10 cellular contexts compared by ENCODE assay signal in the genomic region with DNA sequence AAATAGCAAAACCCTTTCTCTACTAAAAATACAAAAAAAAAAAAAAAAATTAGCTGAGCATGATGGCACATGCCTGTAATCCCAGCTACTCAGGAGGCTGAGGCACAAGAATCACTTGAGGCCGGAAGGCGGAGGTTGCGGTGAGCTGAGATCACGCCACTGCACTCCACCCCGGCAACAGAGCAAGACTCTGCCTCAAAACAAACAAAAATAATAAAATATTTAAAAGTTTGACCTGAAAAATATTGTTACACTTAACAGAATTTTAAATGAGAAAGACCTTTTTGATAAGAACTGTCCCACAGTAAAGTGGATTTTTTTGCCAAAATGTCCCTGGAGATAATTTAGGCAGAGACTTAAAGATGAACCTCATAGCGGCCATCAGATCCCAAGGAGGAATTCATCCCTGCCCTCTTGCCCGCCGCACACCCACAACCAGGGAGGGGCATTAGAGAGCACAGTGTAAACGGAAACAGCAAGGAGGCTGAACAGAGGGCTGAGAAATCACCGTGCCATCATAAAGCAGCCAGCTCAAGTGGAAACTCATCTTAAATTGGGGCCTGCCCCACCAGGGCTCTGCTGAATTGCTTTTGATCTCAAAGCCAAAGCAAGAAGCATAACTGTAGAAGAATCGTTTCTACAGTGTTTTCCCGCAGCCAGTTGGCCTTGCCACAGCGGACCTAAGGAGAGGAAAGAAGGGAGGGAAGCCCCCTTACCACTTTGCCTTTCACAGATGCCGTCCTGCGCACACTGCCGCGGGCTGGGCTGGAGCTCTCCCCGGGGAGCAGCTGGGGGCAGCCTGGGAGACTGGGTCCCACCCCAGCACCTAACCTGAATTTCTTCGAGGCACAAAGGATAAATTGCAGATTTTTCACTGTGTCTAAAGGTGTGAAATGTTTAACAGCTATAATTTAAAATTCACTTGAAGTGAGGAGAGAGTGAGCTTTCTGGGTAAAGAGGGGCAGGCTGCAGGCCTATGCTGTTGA. TPM values are rescaled to one million over a fixed set of nuclear protein-coding genes. Genes with fewer than 3 reads are reported as not detected.
DNase-seq lines count a peak whose midpoint lies in the region; ATAC-seq, FAIRE-seq and TF ChIP-seq lines count a peak whose summit lies in the region.
"Had no signal": no experiment of that assay in that cellular context is flagged by ENCODE, and none has a peak within 500 bp of the region (broad histone marks: within the 10 kb centered on the region; RNA-seq: fewer than 3 reads in every experiment).

No MANE protein-coding gene starts in this region.

- in situ Hi-C loops in GM12878 (cut with MboI), result no loop called here

- SMC1A ChIA-PET in GM12878 (lab: Charles Lee; ENCODE audit: uncharacterized antibody, unreplicated experiment), result interaction anchor here (1.7 to 1.8 kb wide), 2 partner anchors 9 to 22 kb away, joined by 6 to 8 read pairs; no protein-coding TSS in a partner anchor

- no peaks in the 10 kb centered on the region for H3K27me3 ChIP-seq in GM12878 (replicated peaks in 1 of 2; ENCODE audit: control insufficient read depth in 2 of 2, insufficient read depth in 2 of 2, low read length in 1 of 2)

- WGBS in GM12878 (ENCODE audit: insufficient coverage, insufficient replicate concordance, low lambda C conversion rate, missing lambda C conversion rate), result 23% methylated on average over 19 of the region's 19 CpGs

- H3K4me2 ChIP-seq in GM12878 (ENCODE audit: control insufficient read depth, insufficient read depth), result no peak overlapping the region

- peaks cover 35% of the 10 kb centered on the region for H3K4me1 ChIP-seq in GM12878 (ENCODE audit: control insufficient read depth, insufficient read depth, low read length)

- TF ChIP-seq POLR2A in GM12878 (IDR thresholded peaks at IDR 0.05; ENCODE audit: low read depth, low read length), result no peak

- ATAC-seq in HG03097 (IDR thresholded peaks at IDR 0.05; ENCODE audit: low FRiP score, unreplicated experiment), result peak; percentile 33
- peak; percentile 73 for ATAC-seq in GM12878

- H3K27ac ChIP-seq in GM12878 (ENCODE audit: control insufficient read depth, insufficient read depth), result peak overlapping the region; percentile 12

- no peak overlapping the region for H3K4me3 ChIP-seq in GM12878
- no peak overlapping the region for H3K4me3 ChIP-seq in foreskin fibroblast (ENCODE audit: low read depth in 1 of 2, low read length in 2 of 2)

- TF ChIP-seq RAD21 in GM12878 (IDR thresholded peaks at IDR 0.05; ENCODE audit: insufficient read depth, low read depth, low read length), result no peak

- H3K9ac ChIP-seq in GM12878 (ENCODE audit: control insufficient read depth, insufficient read depth, low read length), result no peak overlapping the region

- H4K20me1 ChIP-seq in GM12878 (ENCODE audit: control insufficient read depth, insufficient read depth), result no peaks in the 10 kb centered on the region

- no peaks in the 10 kb centered on the region; the same call in 1 of the 2 replicates for H3K79me2 ChIP-seq in GM12878 (ENCODE audit: control insufficient read depth, insufficient read depth, low read length)

- DNase-seq in stimulated activated CD4-positive, alpha-beta T cell treated with anti-CD3 and anti-CD28 coated beads, Interleukin-15, amount 100 ng/mL, for 24 hours, result peak; percentile 17
- DNase-seq in stimulated activated CD4-positive, alpha-beta T cell treated with anti-CD3 and anti-CD28 coated beads, Interleukin-4, amount 100 ng/mL, for 1 hour, result no peak
- DNase-seq in GM12878 (ENCODE audit: low read depth, low spot score) (peak; percentile 58), activated gamma-delta T cell treated with Interleukin-2 at 50 U/mL for 16 hours (no peak), LoVo (ENCODE audit: low spot score) (no peak), foreskin fibroblast (no peak), NCI-H1092 treated with DMSO at 0.1 percent for 48 hours (lab: John Stamatoyannopoulos, UW) (no peak)
- DNase-seq: activated gamma-delta T cell, NCI-H2081 had no signal

- POLR2A ChIA-PET in GM12878 (lab: Charles Lee), result interaction anchor here (0.6 to 1.2 kb wide), 2 partner anchors 13 to 240 kb away, joined by 3 to 6 read pairs; no protein-coding TSS in a partner anchor

- no peaks in the 10 kb centered on the region for H3K9me3 ChIP-seq in GM12878 (replicated peaks; ENCODE audit: control insufficient read depth, insufficient read depth, low read length)

- no TSS peak for BruUV-seq in GM12878 (replicated peaks; lab: Mats Ljungman, UMichigan)

- no peak for FAIRE-seq in GM12878 (lab: Jason Lieb, UNC)

- no peak for TF ChIP-seq EP300 in GM12878 (IDR thresholded peaks at IDR 0.05; ENCODE audit: borderline replicate concordance in 1 of 2, control insufficient read depth in 1 of 2, low read depth in 2 of 2, low read length in 2 of 2)

- H2AFZ ChIP-seq in GM12878 (ENCODE audit: control insufficient read depth, low read depth, low read length), result no peak overlapping the region

- CTCF ChIA-PET in GM12878 (lab: Yijun Ruan, JAX), result interaction anchor here (0.6 to 1.6 kb wide), 4 partner anchors 9 to 536 kb away, joined by 3 to 6 read pairs (median 3); no protein-coding TSS in a partner anchor

- peaks cover 3 to 14% of the 10 kb centered on the region in 2 experiments for H3K36me3 ChIP-seq in GM12878 (ENCODE audit: control insufficient read depth in 2 of 2, insufficient read depth in 2 of 2, low read length in 1 of 2)

- RAD21 ChIA-PET in GM12878 (lab: Charles Lee; ENCODE audit: unreplicated experiment), result interaction anchor here (1.5 kb wide), 1 partner anchor 683 kb away, joined by 5 read pairs; no protein-coding TSS in a partner anchor

- TF ChIP-seq CTCF in GM12878 (IDR thresholded peaks at IDR 0.05 in 2 of 3, conservative IDR thresholded peaks at IDR 0.05 in 1 of 3; ENCODE audit: control insufficient read depth in 2 of 3, extremely low read depth in 1 of 3, insufficient read depth in 1 of 3, low read depth in 3 of 3, low read length in 3 of 3), result 0 out of 6 replicates have a peak, but pooled peaks of 1 of the 3 experiments have one; percentile 11
- no peak for TF ChIP-seq CTCF in foreskin fibroblast (IDR thresholded peaks at IDR 0.05; ENCODE audit: low read depth, low read length)

- intact Hi-C loops in GM12878 (cut with micrococcal nuclease; ENCODE audit: unreplicated experiment), result loop anchor here (10.0 kb wide), 1 partner anchor 179 kb away; no protein-coding TSS in a partner anchor

TF ChIP-seq in GM12878, 131 proteins besides CTCF, POLR2A, EP300 and RAD21 (continues in another document):
- TF ChIP-seq, protein P1, sequence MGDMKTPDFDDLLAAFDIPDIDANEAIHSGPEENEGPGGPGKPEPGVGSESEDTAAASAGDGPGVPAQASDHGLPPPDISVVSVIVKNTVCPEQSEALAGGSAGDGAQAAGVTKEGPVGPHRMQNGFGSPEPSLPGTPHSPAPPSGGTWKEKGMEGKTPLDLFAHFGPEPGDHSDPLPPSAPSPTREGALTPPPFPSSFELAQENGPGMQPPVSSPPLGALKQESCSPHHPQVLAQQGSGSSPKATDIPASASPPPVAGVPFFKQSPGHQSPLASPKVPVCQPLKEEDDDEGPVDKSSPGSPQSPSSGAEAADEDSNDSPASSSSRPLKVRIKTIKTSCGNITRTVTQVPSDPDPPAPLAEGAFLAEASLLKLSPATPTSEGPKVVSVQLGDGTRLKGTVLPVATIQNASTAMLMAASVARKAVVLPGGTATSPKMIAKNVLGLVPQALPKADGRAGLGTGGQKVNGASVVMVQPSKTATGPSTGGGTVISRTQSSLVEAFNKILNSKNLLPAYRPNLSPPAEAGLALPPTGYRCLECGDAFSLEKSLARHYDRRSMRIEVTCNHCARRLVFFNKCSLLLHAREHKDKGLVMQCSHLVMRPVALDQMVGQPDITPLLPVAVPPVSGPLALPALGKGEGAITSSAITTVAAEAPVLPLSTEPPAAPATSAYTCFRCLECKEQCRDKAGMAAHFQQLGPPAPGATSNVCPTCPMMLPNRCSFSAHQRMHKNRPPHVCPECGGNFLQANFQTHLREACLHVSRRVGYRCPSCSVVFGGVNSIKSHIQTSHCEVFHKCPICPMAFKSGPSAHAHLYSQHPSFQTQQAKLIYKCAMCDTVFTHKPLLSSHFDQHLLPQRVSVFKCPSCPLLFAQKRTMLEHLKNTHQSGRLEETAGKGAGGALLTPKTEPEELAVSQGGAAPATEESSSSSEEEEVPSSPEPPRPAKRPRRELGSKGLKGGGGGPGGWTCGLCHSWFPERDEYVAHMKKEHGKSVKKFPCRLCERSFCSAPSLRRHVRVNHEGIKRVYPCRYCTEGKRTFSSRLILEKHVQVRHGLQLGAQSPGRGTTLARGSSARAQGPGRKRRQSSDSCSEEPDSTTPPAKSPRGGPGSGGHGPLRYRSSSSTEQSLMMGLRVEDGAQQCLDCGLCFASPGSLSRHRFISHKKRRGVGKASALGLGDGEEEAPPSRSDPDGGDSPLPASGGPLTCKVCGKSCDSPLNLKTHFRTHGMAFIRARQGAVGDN (IDR thresholded peaks at IDR 0.05), result 0 out of 2 replicates have a peak, but pooled peaks have one; percentile 14
- TF ChIP-seq CBX3 (IDR thresholded peaks at IDR 0.05; ENCODE audit: borderline replicate concordance, low read depth) (no peak), KLF5 (IDR thresholded peaks at IDR 0.05; ENCODE audit: partially characterized antibody) (no peak)

RNA-seq across cellular contexts. Expression of a gene that starts 52.0 kb away (rescaled TPM):
- 2.1 and 2.5 TPM in 2 replicates for total RNA-seq in GM12878 (2013; cell fraction: nucleolus; rRNA removed)
- total RNA-seq in GM12878 (2014; rRNA removed), result 0.28 TPM in 1 of 2 replicates, not detected in the other
- not detected in 2 replicates for total RNA-seq in GM12878 (2014; rRNA removed; fragmentation: Illumina TruSeq; extraction: Trizol)
- 0.43 TPM in 1 of 2 replicates, not detected in the other for total RNA-seq in GM12878 (2021)
- not detected for polyA plus RNA-seq in GM12878 (2011; ENCODE audit: low read depth)
- 0.11 TPM in 1 of 2 replicates, not detected in the other for polyA plus RNA-seq in GM12878 (2011; rRNA removed)
- 0.25 and 0.31 TPM in 2 replicates for polyA plus RNA-seq in GM12878 (2011; cell fraction: cytosol; rRNA removed)
- polyA plus RNA-seq in GM12878 (2011; cell fraction: nucleus; rRNA removed), result 0.51 and 0.72 TPM in 2 replicates
- 0.11 and 0.56 TPM in 2 replicates for polyA plus RNA-seq in GM12878 (2012)
- not detected in 2 replicates for polyA plus RNA-seq in GM12878 (2014; fragmentation: Illumina TruSeq; extraction: Trizol)
- not detected for polyA plus RNA-seq in GM12878 (2014; fragmentation: Nextera tagmentation; extraction: Ambion mirVana)
- 0.23 and 0.84 TPM in 2 replicates for polyA plus RNA-seq in GM12878 (2014; rRNA removed)
- not detected for polyA plus RNA-seq in GM12878 (2016; fragmentation: Nextera tagmentation; extraction: Ambion mirVana)
- polyA minus RNA-seq in GM12878 (2011; rRNA and poly(A)+ RNA removed), result not detected in 2 replicates
- not detected in 2 replicates for polyA minus RNA-seq in GM12878 (2011; cell fraction: cytosol; rRNA and poly(A)+ RNA removed)
- 0.48 TPM in 1 of 2 replicates, not detected in the other for polyA minus RNA-seq in GM12878 (2011; cell fraction: nucleus; rRNA and poly(A)+ RNA removed)

Comparison
In these comparisons a context has a peak if more than half of its experiments do, and no peak if none do; other contexts are left out.
1. DNase-seq: peak in stimulated activated CD4-positive, alpha-beta T cell treated with anti-CD3 and anti-CD28 coated beads, Interleukin-15, amount 100 ng/mL, for 24 hours (single experiment) and GM12878 (single experiment); none in stimulated activated CD4-positive, alpha-beta T cell treated with anti-CD3 and anti-CD28 coated beads, Interleukin-4, amount 100 ng/mL, for 1 hour (single experiment), activated gamma-delta T cell treated with Interleukin-2 at 50 U/mL for 16 hours (single experiment), LoVo (single experiment), foreskin fibroblast (0 of 2) and NCI-H1092 treated with DMSO at 0.1 percent for 48 hours (single experiment).